Comparison of ENCODE assay signal across 8 cellular contexts in genomic region chr2:191321861-191322662, GRCh38.
A peak's percentile ranks its signal among the peaks of the same experiment; 100 is the strongest.
DNase-seq lines count a peak whose midpoint lies in the region; ATAC-seq, FAIRE-seq and TF ChIP-seq lines count a peak whose summit lies in the region.

No MANE protein-coding gene starts in this region.

- no peak overlapping the region for H2BK120ac ChIP-seq in mesendoderm (ENCODE audit: low read depth, low read length)

- H2BK15ac ChIP-seq in mesendoderm (replicated peaks; ENCODE audit: low read depth), result peak overlapping the region; percentile 41

- peaks cover 9% of the 10 kb centered on the region; the same call in 1 of the 2 replicates for H4K20me1 ChIP-seq in GM23248 (ENCODE audit: insufficient read depth)

- H2AK5ac ChIP-seq in mesendoderm (ENCODE audit: low read length), result no peak overlapping the region

- H3K4me3 ChIP-seq in GM23248 (no peak overlapping the region), NB4 (ENCODE audit: low read depth, low read length) (no peak overlapping the region), astrocyte of the spinal cord (ENCODE audit: low read depth, low read length) (no peak overlapping the region), mesendoderm (ENCODE audit: low read length) (no peak overlapping the region)

- ATAC-seq in GM21367 (IDR thresholded peaks at IDR 0.05; ENCODE audit: unreplicated experiment), result no peak

- TF ChIP-seq POLR2A in NB4 (IDR thresholded peaks at IDR 0.05; ENCODE audit: extremely low read depth, insufficient read length), result no peak

- intact Hi-C loops in CD14-positive monocyte (cut with micrococcal nuclease), result no loop called here

- in situ Hi-C loops in GM23248 (cut with MboI) (no loop called here), astrocyte of the spinal cord (cut with HindIII; ENCODE audit: low sequenced_read_pairs) (no loop called here)

- H3K27me3 Mint-ChIP-seq in CD14-positive monocyte (ENCODE audit: low read depth in 3 of 3), result no peaks in the 10 kb centered on the region

- peak overlapping the region; percentile 62 for H3K56ac ChIP-seq in mesendoderm (ENCODE audit: low read length)

- no peaks in the 10 kb centered on the region for H3K36me3 Mint-ChIP-seq in CD14-positive monocyte

- peaks cover 14% of the 10 kb centered on the region for H3K79me1 ChIP-seq in mesendoderm (ENCODE audit: low read length)

- H3K4me1 ChIP-seq in GM23248 (ENCODE audit: insufficient read depth) (peaks cover 83% of the 10 kb centered on the region), mesendoderm (ENCODE audit: control insufficient read depth, low read depth, low read length) (peaks cover 23% of the 10 kb centered on the region)

- no peak overlapping the region for H3K23ac ChIP-seq in mesendoderm (ENCODE audit: low read length)

- peak overlapping the region; percentile 87 for H3K18ac ChIP-seq in mesendoderm (ENCODE audit: low read length)

- H3K27ac ChIP-seq in GM23248 (peak overlapping the region; percentile 83), mesendoderm (ENCODE audit: low read depth, low read length) (peak overlapping the region; percentile 87)

- H3K4me1 Mint-ChIP-seq in CD14-positive monocyte, result peaks cover 26% of the 10 kb centered on the region

- H3K79me2 ChIP-seq in GM23248 (ENCODE audit: insufficient read depth) (peaks cover 100% of the 10 kb centered on the region), mesendoderm (ENCODE audit: control insufficient read depth, insufficient read depth, low read length) (peaks cover 17% of the 10 kb centered on the region)

- FAIRE-seq in D721Med (lab: Jason Lieb, UNC), result no peak

- no peaks in the 10 kb centered on the region; the same call in 1 of the 2 replicates for H3K9me2 ChIP-seq in GM23248 (ENCODE audit: insufficient read depth)

- peak overlapping the region; percentile 49 for H2BK5ac ChIP-seq in mesendoderm (ENCODE audit: low read length)

- H3K4ac ChIP-seq in mesendoderm (ENCODE audit: low read depth, low read length), result no peak overlapping the region

- peaks cover 0 to 7% (median 2%) of the 10 kb centered on the region in 7 donors for H3K9me3 Mint-ChIP-seq in CD14-positive monocyte

- H3K9me3 ChIP-seq in GM23248 (ENCODE audit: low read depth), result no peaks in the 10 kb centered on the region

- H4K5ac ChIP-seq in mesendoderm (ENCODE audit: low read length), result no peak overlapping the region

- TF ChIP-seq CTCF in CD14-positive monocyte (IDR thresholded peaks at IDR 0.05), result peak; percentile 20
- peak; percentile 1 for TF ChIP-seq CTCF in NB4 (IDR thresholded peaks at IDR 0.05; ENCODE audit: low read depth, low read length)
- TF ChIP-seq CTCF in astrocyte of the spinal cord (IDR thresholded peaks at IDR 0.05; ENCODE audit: low read depth, low read length), result peak; percentile 7
- TF ChIP-seq CTCF in D721Med (IDR thresholded peaks at IDR 0.05; ENCODE audit: insufficient read depth, missing control alignments), result no peak

- no peak overlapping the region for H2AFZ ChIP-seq in GM23248

- H3K9ac ChIP-seq in GM23248 (no peak overlapping the region), mesendoderm (ENCODE audit: low read length) (no peak overlapping the region)

- H4K8ac ChIP-seq in mesendoderm (ENCODE audit: low read depth, low read length), result no peak overlapping the region

- peaks cover 78% of the 10 kb centered on the region for H3F3A ChIP-seq in GM23248 (ENCODE audit: insufficient read depth)

- WGBS in GM23248 (ENCODE audit: low coverage in 1 of 2, low lambda C conversion rate in 2 of 2, missing lambda C conversion rate in 2 of 2), 2 experiments, result 53 to 61% methylated on average over 4 of the region's 4 CpGs
- no CpG with 5 or more reads among the region's 4 CpGs for WGBS in mesendoderm (ENCODE audit: extremely low coverage, insufficient coverage, low lambda C conversion rate)

- peak overlapping the region in 1 of 7 donors; percentile 20 for H3K27ac Mint-ChIP-seq in CD14-positive monocyte

- no peaks in the 10 kb centered on the region for H3K36me3 ChIP-seq in GM23248 (ENCODE audit: low read depth)
- H3K36me3 ChIP-seq in mesendoderm (ENCODE audit: control insufficient read depth, insufficient read depth, low read length), result no peaks in the 10 kb centered on the region

- peak overlapping the region in 1 of 2 donors; percentile 43 for H3K4me3 Mint-ChIP-seq in CD14-positive monocyte

- no peaks in the 10 kb centered on the region for H3K27me3 ChIP-seq in GM23248 (replicated peaks; ENCODE audit: insufficient read depth)
- no peaks in the 10 kb centered on the region for H3K27me3 ChIP-seq in mesendoderm (ENCODE audit: insufficient read depth, low read length, poor library complexity)

- H3K4me2 ChIP-seq in GM23248 (ENCODE audit: unreplicated experiment) (peak overlapping the region; percentile 41), mesendoderm (ENCODE audit: low read length) (no peak overlapping the region)

- DNase-seq in CD14-positive monocyte (ENCODE audit: low spot score), result no peak
- DNase-seq in GM23248, result peak; percentile 89
- DNase-seq in NB4 (ENCODE audit: low read depth), result peak; percentile 64
- peak; percentile 84 for DNase-seq in astrocyte of the spinal cord (ENCODE audit: low read depth, low spot score)
- DNase-seq in mesendoderm, result peak; percentile 97
- DNase-seq in stimulated activated CD8-positive, alpha-beta memory T cell treated with anti-CD3 and anti-CD28 coated beads, Interleukin-4, amount 100 ng/mL, for 48 hours, result no peak
- no peak for DNase-seq in D721Med (ENCODE audit: insufficient read length, low spot score)

Comparison
In these comparisons a context has a peak if more than half of its experiments do, and no peak if none do; other contexts are left out.
1. DNase-seq: peak in GM23248 (single experiment), NB4 (single experiment), astrocyte of the spinal cord (single experiment) and mesendoderm (single experiment); none in CD14-positive monocyte (single experiment), stimulated activated CD8-positive, alpha-beta memory T cell treated with anti-CD3 and anti-CD28 coated beads, Interleukin-4, amount 100 ng/mL, for 48 hours (single experiment) and D721Med (single experiment).